8 cellular contexts compared by ENCODE assay signal in genomic region chrX:134377537-134377936, GRCh38. TPM values are rescaled to one million over a fixed set of nuclear protein-coding genes. Genes with fewer than 3 reads are reported as not detected.
DNase-seq lines count a peak whose midpoint lies in the region; ATAC-seq and TF ChIP-seq lines count a peak whose summit lies in the region.

No MANE protein-coding gene starts in this region.

- peaks cover 4% of the 10 kb centered on the region; the same call in 1 of the 2 replicates for H3F3A ChIP-seq in DOHH2 (ENCODE audit: control insufficient read depth, insufficient read depth)

- H2BK5ac ChIP-seq in neuronal stem cell (ENCODE audit: low read length): no peak overlapping the region

- H4K8ac ChIP-seq in neuronal stem cell (ENCODE audit: low read depth, low read length): no peak overlapping the region

- no peaks in the 10 kb centered on the region for H3K27me3 ChIP-seq in DOHH2 (ENCODE audit: control insufficient read depth, low read length)
- no peaks in the 10 kb centered on the region for H3K27me3 ChIP-seq in lower lobe of right lung (ENCODE audit: low read depth)
- no peaks in the 10 kb centered on the region for H3K27me3 ChIP-seq in neuronal stem cell (ENCODE audit: control insufficient read depth in 3 of 3, insufficient read depth in 3 of 3, low read depth in 1 of 3, low read length in 3 of 3)

- H3K4me2 ChIP-seq in DOHH2 (ENCODE audit: low read length): peak overlapping the region; percentile 79; the same call in 1 of the 2 replicates
- no peak overlapping the region for H3K4me2 ChIP-seq in neuronal stem cell (ENCODE audit: insufficient read depth, low read length, poor library complexity, severe bottlenecking)

- no peak overlapping the region for H3K9ac ChIP-seq in neuronal stem cell (ENCODE audit: low read depth, low read length, poor library complexity)

- peaks cover 70% of the 10 kb centered on the region for H3K79me2 ChIP-seq in DOHH2 (ENCODE audit: control insufficient read depth, low read length)

- no peak overlapping the region for H2BK12ac ChIP-seq in neuronal stem cell (ENCODE audit: low read length)

- H3K27ac ChIP-seq in DOHH2 (ENCODE audit: low read depth, low read length) (no peak overlapping the region), lower lobe of right lung (no peak overlapping the region), neuronal stem cell (replicated peaks; ENCODE audit: low read length) (no peak overlapping the region)

- no peak overlapping the region for H2AFZ ChIP-seq in neuronal stem cell (ENCODE audit: low read length)

- peaks cover 22% of the 10 kb centered on the region for H3K4me1 ChIP-seq in DOHH2 (ENCODE audit: control insufficient read depth, low read length)
- no peaks in the 10 kb centered on the region for H3K4me1 ChIP-seq in lower lobe of right lung
- no peaks in the 10 kb centered on the region for H3K4me1 ChIP-seq in neuronal stem cell (ENCODE audit: control insufficient read depth in 2 of 2, insufficient read depth in 1 of 2, low read depth in 1 of 2, low read length in 2 of 2)

- H3K4me3 ChIP-seq in DOHH2 (ENCODE audit: low read length) (no peak overlapping the region), lower lobe of right lung (no peak overlapping the region), neuronal stem cell (ENCODE audit: low read length in 2 of 2) (no peak overlapping the region)

- no peak overlapping the region for H2BK15ac ChIP-seq in neuronal stem cell (ENCODE audit: low read length)

- WGBS in neuronal stem cell (ENCODE audit: extremely low coverage in 2 of 2, insufficient read length in 2 of 2, insufficient replicate concordance in 1 of 2), 2 donors: no CpG with 5 or more reads among the region's 5 CpGs

- intact Hi-C loops in lower lobe of right lung (cut with DNase I): no loop called here

- H4K20me1 ChIP-seq in DOHH2 (ENCODE audit: control insufficient read depth, insufficient read depth, low read depth, low read length): peaks cover 2% of the 10 kb centered on the region; the same call in 1 of the 2 replicates

- H3K18ac ChIP-seq in neuronal stem cell (ENCODE audit: low read length): no peak overlapping the region

- no peak overlapping the region for H2BK120ac ChIP-seq in neuronal stem cell (ENCODE audit: low read depth, low read length)

- peaks cover 55% of the 10 kb centered on the region for H3K36me3 ChIP-seq in DOHH2 (ENCODE audit: control insufficient read depth, low read length)
- peaks cover 6% of the 10 kb centered on the region for H3K36me3 ChIP-seq in lower lobe of right lung
- peaks cover 4 to 49% of the 10 kb centered on the region in 2 donors for H3K36me3 ChIP-seq in neuronal stem cell (replicated peaks in 1 of 2; ENCODE audit: control insufficient read depth in 2 of 2, insufficient read depth in 2 of 2, low read length in 2 of 2)

- no peak overlapping the region for H3K4ac ChIP-seq in neuronal stem cell (ENCODE audit: low read length)

- DNase-seq in NCI-H146 (lab: John Stamatoyannopoulos, UW): peak; percentile 29
- peak; percentile 2 to 12 for DNase-seq in activated CD4-positive, alpha-beta T cell treated with anti-CD3 and anti-CD28 coated beads, Interleukin-2, amount 50 U/mL, for 48 hours
- no peak for DNase-seq in lower lobe of right lung
- no peak for DNase-seq in neuronal stem cell (ENCODE audit: low spot score)
- DNase-seq in left lobe of liver (ENCODE audit: low spot score): no peak

- ATAC-seq in GM21619 (IDR thresholded peaks at IDR 0.05; ENCODE audit: unreplicated experiment) (peak; percentile 31), lower lobe of right lung (no peak), GM21825 (IDR thresholded peaks at IDR 0.05; ENCODE audit: unreplicated experiment) (no peak), left lobe of liver (no peak)

- H3K9me3 ChIP-seq in DOHH2 (ENCODE audit: control insufficient read depth, insufficient read depth, low read length) (no peaks in the 10 kb centered on the region), lower lobe of right lung (no peaks in the 10 kb centered on the region), neuronal stem cell (replicated peaks in 1 of 2; ENCODE audit: control insufficient read depth in 2 of 2, insufficient read depth in 1 of 2, low read depth in 1 of 2, low read length in 2 of 2) (no peaks in the 10 kb centered on the region)

- no peak overlapping the region for H3K23ac ChIP-seq in neuronal stem cell (ENCODE audit: low read depth, low read length, poor library complexity)

- no peaks in the 10 kb centered on the region for H3K79me1 ChIP-seq in neuronal stem cell (ENCODE audit: low read depth, low read length)

- no peaks in the 10 kb centered on the region for H3K9me2 ChIP-seq in DOHH2 (replicated peaks; ENCODE audit: control insufficient read depth, low read length)

- no peak overlapping the region for H3K14ac ChIP-seq in neuronal stem cell (ENCODE audit: low read length)

- TF ChIP-seq CTCF in DOHH2 (IDR thresholded peaks at IDR 0.05; ENCODE audit: low read depth, low read length, poor library complexity, severe bottlenecking) (peak; percentile 39), lower lobe of right lung (IDR thresholded peaks at IDR 0.05) (peak; percentile 9)

- H4K91ac ChIP-seq in neuronal stem cell (ENCODE audit: low read depth, low read length, poor library complexity): no peak overlapping the region

- H2AK5ac ChIP-seq in neuronal stem cell (ENCODE audit: low read depth, low read length): no peak overlapping the region

RNA-seq across cellular contexts. Expression of gene PHF6, which starts 4.4 kb away (rescaled TPM):
- total RNA-seq in lower lobe of right lung (15.9 TPM), left lobe of liver (4.8 TPM)
- polyA plus RNA-seq in neuronal stem cell (2013, experiment 1 of 2): 92.3 TPM
- 95.1 TPM for polyA plus RNA-seq in neuronal stem cell (2013, experiment 2 of 2)

Comparison
In these comparisons a context has a peak if more than half of its experiments do, and no peak if none do; other contexts are left out.
1. DNase-seq: peak in NCI-H146 (single experiment) and activated CD4-positive, alpha-beta T cell treated with anti-CD3 and anti-CD28 coated beads, Interleukin-2, amount 50 U/mL, for 48 hours (2 of 2); none in lower lobe of right lung (single experiment), neuronal stem cell (single experiment) and left lobe of liver (single experiment).